In genomic region chr20:52838510-52839241, GRCh38 we compare ENCODE assay signal across 10 cellular contexts.
"Had no signal": no experiment of that assay in that cellular context is flagged by ENCODE, and none has a peak within 500 bp of the region (broad histone marks: within the 10 kb centered on the region; RNA-seq: fewer than 3 reads in every experiment).

No MANE protein-coding gene starts in this region.

- DNase-seq: GM23248, GOT3, H7, H9, HCEC 1CT, HFFc6 had no signal

- H2AFZ ChIP-seq: GM23248 had no signal

- H3K4me2 ChIP-seq: GM23338 had no signal

- H3K4me1 ChIP-seq: HAP-1 had no signal

- FAIRE-seq: H54 had no signal

- H3K9me3 ChIP-seq: HAP-1 had no signal

- ATAC-seq: GM23338, HCT116 had no signal

- H3K27ac ChIP-seq: GM23248 had no signal

- H3K9ac ChIP-seq: GM23248 had no signal

- H3K36me3 ChIP-seq: HAP-1 had no signal

- H3K4me3 ChIP-seq: GM23248, GM23338, HAP-1 had no signal
